ENCODE assay signal across 8 cellular contexts in genomic region chr20:8601542-8601912, GRCh38.
DNase-seq lines count a peak whose midpoint lies in the region; ATAC-seq lines count a peak whose summit lies in the region.

No MANE protein-coding gene starts in this region.

- H3K4me3 ChIP-seq in HUES6 (ENCODE audit: low read depth, low read length): peak overlapping the region; percentile 50
- peak overlapping the region; percentile 50 for H3K4me3 ChIP-seq in iPS-18a (ENCODE audit: low read length)
- no peak overlapping the region for H3K4me3 ChIP-seq in H7 (ENCODE audit: insufficient read depth, low read depth, low read length)

- H3K27me3 ChIP-seq in HUES6 (ENCODE audit: control insufficient read depth, insufficient read depth, low read length) (no peaks in the 10 kb centered on the region), iPS-18a (ENCODE audit: control insufficient read depth, insufficient read depth, low read length) (no peaks in the 10 kb centered on the region), H7 (ENCODE audit: control insufficient read depth, insufficient read depth, low read length) (no peaks in the 10 kb centered on the region)

- H3K27ac ChIP-seq in HUES6 (ENCODE audit: low read depth, low read length): no peak overlapping the region
- H3K27ac ChIP-seq in iPS-18a (ENCODE audit: low read length): no peak overlapping the region

- H3K4me1 ChIP-seq in HUES6 (ENCODE audit: control insufficient read depth, insufficient read depth, low read length) (peaks cover 5% of the 10 kb centered on the region), iPS-18a (ENCODE audit: control insufficient read depth, low read depth, low read length) (peaks cover 7% of the 10 kb centered on the region)

- H3K9ac ChIP-seq in HUES6 (ENCODE audit: low read length): peak overlapping the region; percentile 50
- peak overlapping the region; percentile 32 for H3K9ac ChIP-seq in iPS-18a (ENCODE audit: low read length)

- ATAC-seq in GM18499 (IDR thresholded peaks at IDR 0.05; ENCODE audit: insufficient read depth, unreplicated experiment): peak; percentile 85
- peak; percentile 72 for ATAC-seq in GM21529 (IDR thresholded peaks at IDR 0.05; ENCODE audit: unreplicated experiment)

- H3K9me3 ChIP-seq in HUES6 (ENCODE audit: control insufficient read depth, insufficient read depth, low read depth, low read length) (no peaks in the 10 kb centered on the region), iPS-18a (ENCODE audit: control insufficient read depth, low read depth, low read length) (no peaks in the 10 kb centered on the region)

- no peaks in the 10 kb centered on the region for H3K36me3 ChIP-seq in HUES6 (ENCODE audit: control insufficient read depth, insufficient read depth, low read length)
- no peaks in the 10 kb centered on the region for H3K36me3 ChIP-seq in iPS-18a (ENCODE audit: control insufficient read depth, low read depth, low read length)
- H3K36me3 ChIP-seq in H7 (replicated peaks; ENCODE audit: control insufficient read depth, insufficient read depth, low read length): no peaks in the 10 kb centered on the region

- no peak for DNase-seq in foreskin melanocyte
- no peak for DNase-seq in germinal center (ENCODE audit: low spot score)
- no peak for DNase-seq in DMS153 (lab: John Stamatoyannopoulos, UW)
- no peak for DNase-seq in H7
